Comparison of ENCODE assay signal across 40 cellular contexts in genomic region chr11:114010931-114011330, GRCh38. TPM values are rescaled to one million over a fixed set of nuclear protein-coding genes. Genes with fewer than 3 reads are reported as not detected.
"Had no signal": no experiment of that assay in that cellular context is flagged by ENCODE, and none has a peak within 500 bp of the region (broad histone marks: within the 10 kb centered on the region; RNA-seq: fewer than 3 reads in every experiment).

No MANE protein-coding gene starts in this region.

- H3K36me3 ChIP-seq: ascending aorta, cardiac muscle cell, WERI-Rb-1 had no signal

- H3K4me1 ChIP-seq: ascending aorta had no signal

- H3K9me3 Mint-ChIP-seq: activated CD4-positive, alpha-beta memory T cell treated with anti-CD3 and anti-CD28 coated beads, Interleukin-2, amount 10 ng/mL, durations not matched to agents 7 days and 5 days; activated CD4-positive, alpha-beta T cell treated with anti-CD3 and anti-CD28 coated beads, Interleukin-2, amount 10 ng/mL, durations not matched to agents 7 days and 5 days; activated naive CD4-positive, alpha-beta T cell treated with anti-CD3 and anti-CD28 coated beads, Interleukin-2, amount 10 ng/mL, durations not matched to agents 7 days and 5 days; activated naive CD4-positive, alpha-beta T cell treated with anti-CD3 and anti-CD28 coated beads, Interleukin-2, amount 50 U/mL, for 24 hours; activated naive CD8-positive, alpha-beta T cell treated with anti-CD3 and anti-CD28 coated beads, Interleukin-2, amount 10 ng/mL, durations not matched to agents 7 days and 5 days; activated naive CD8-positive, alpha-beta T cell treated with anti-CD3 and anti-CD28 coated beads, Interleukin-2, amount 50 U/mL, for 24 hours; activated T-cell treated with anti-CD3 and anti-CD28 coated beads, Interleukin-2, amount 50 U/mL, for 24 hours; activated T-helper 2 cell treated with anti-CD3 and anti-CD28 coated beads, Interferon-gamma antibody, Interleukin-2, Interleukin-4, amounts not matched to agents 10 μg/mL and 5 μg/mL and 100 μg/mL, durations not matched to agents 14 hours and 24 hours and 36 hours; central memory CD8-positive, alpha-beta T cell; T-helper 1 cell treated with Interleukin-12 subunit alpha and Interleukin-12 subunit beta and Interleukin-4 antibody, amounts not matched to agents 30 μg/mL and 1 μg/mL, for 36 hours; WTC11 had no signal

- ATAC-seq: activated CD4-positive, alpha-beta T cell treated with anti-CD3 and anti-CD28 coated beads for 36 hours; activated CD4-positive, CD25-positive, alpha-beta regulatory T cell treated with anti-CD3 and anti-CD28 coated beads, Interleukin-2, amount 50 U/mL, for 24 hours; activated CD8-positive, alpha-beta memory T cell treated with anti-CD3 and anti-CD28 coated beads, Interleukin-2, amount 10 ng/mL, durations not matched to agents 7 days and 5 days; activated CD8-positive, alpha-beta T cell treated with anti-CD3 and anti-CD28 coated beads, Interleukin-2, amount 10 ng/mL, durations not matched to agents 7 days and 5 days; activated naive CD8-positive, alpha-beta T cell treated with anti-CD3 and anti-CD28 coated beads, Interleukin-2, amount 50 U/mL, for 24 hours; WTC11 had no signal

- H3K9me3 ChIP-seq: ascending aorta had no signal

- H3K27me3 ChIP-seq: ascending aorta had no signal

- H3K4me3 ChIP-seq: ascending aorta, cardiac muscle cell had no signal

- FAIRE-seq: bronchial epithelial cell, TTC549 had no signal

- H3K4me3 Mint-ChIP-seq: activated CD4-positive, alpha-beta memory T cell treated with anti-CD3 and anti-CD28 coated beads, Interleukin-2, amount 10 ng/mL, durations not matched to agents 7 days and 5 days; activated CD4-positive, alpha-beta T cell treated with anti-CD3 and anti-CD28 coated beads for 36 hours; activated CD4-positive, alpha-beta T cell treated with anti-CD3 and anti-CD28 coated beads, Interleukin-2, amount 10 ng/mL, durations not matched to agents 7 days and 5 days; activated CD8-positive, alpha-beta memory T cell treated with anti-CD3 and anti-CD28 coated beads, Interleukin-2, amount 10 ng/mL, durations not matched to agents 7 days and 5 days; activated CD8-positive, alpha-beta T cell treated with anti-CD3 and anti-CD28 coated beads, Interleukin-2, amount 10 ng/mL, durations not matched to agents 7 days and 5 days; activated naive CD4-positive, alpha-beta T cell treated with anti-CD3 and anti-CD28 coated beads, Interleukin-2, amount 10 ng/mL, durations not matched to agents 7 days and 5 days; activated naive CD4-positive, alpha-beta T cell treated with anti-CD3 and anti-CD28 coated beads, Interleukin-2, amount 50 U/mL, for 24 hours; activated naive CD8-positive, alpha-beta T cell; activated naive CD8-positive, alpha-beta T cell treated with anti-CD3 and anti-CD28 coated beads, Interleukin-2, amount 10 ng/mL, durations not matched to agents 7 days and 5 days; activated naive CD8-positive, alpha-beta T cell treated with anti-CD3 and anti-CD28 coated beads, Interleukin-2, amount 50 U/mL, for 24 hours; activated T-cell treated with anti-CD3 and anti-CD28 coated beads, Interleukin-2, amount 50 U/mL, for 24 hours; brain; central memory CD8-positive, alpha-beta T cell; T-helper 1 cell treated with Interleukin-12 subunit alpha and Interleukin-12 subunit beta and Interleukin-4 antibody, amounts not matched to agents 30 μg/mL and 1 μg/mL, for 36 hours; WTC11 had no signal

- H3K27ac ChIP-seq: ascending aorta, cardiac muscle cell, WERI-Rb-1 had no signal

- H3K27ac Mint-ChIP-seq: activated CD4-positive, alpha-beta memory T cell treated with anti-CD3 and anti-CD28 coated beads, Interleukin-2, amount 10 ng/mL, durations not matched to agents 7 days and 5 days; activated CD4-positive, alpha-beta T cell treated with anti-CD3 and anti-CD28 coated beads for 36 hours; activated CD4-positive, alpha-beta T cell treated with anti-CD3 and anti-CD28 coated beads, Interleukin-2, amount 10 ng/mL, durations not matched to agents 7 days and 5 days; activated CD8-positive, alpha-beta memory T cell treated with anti-CD3 and anti-CD28 coated beads, Interleukin-2, amount 10 ng/mL, durations not matched to agents 7 days and 5 days; activated CD8-positive, alpha-beta T cell treated with anti-CD3 and anti-CD28 coated beads, Interleukin-2, amount 10 ng/mL, durations not matched to agents 7 days and 5 days; activated naive CD4-positive, alpha-beta T cell treated with anti-CD3 and anti-CD28 coated beads, Interleukin-2, amount 10 ng/mL, durations not matched to agents 7 days and 5 days; activated naive CD4-positive, alpha-beta T cell treated with anti-CD3 and anti-CD28 coated beads, Interleukin-2, amount 50 U/mL, for 24 hours; activated naive CD8-positive, alpha-beta T cell; activated naive CD8-positive, alpha-beta T cell treated with anti-CD3 and anti-CD28 coated beads, Interleukin-2, amount 10 ng/mL, durations not matched to agents 7 days and 5 days; activated naive CD8-positive, alpha-beta T cell treated with anti-CD3 and anti-CD28 coated beads, Interleukin-2, amount 50 U/mL, for 24 hours; activated T-cell treated with anti-CD3 and anti-CD28 coated beads, Interleukin-2, amount 50 U/mL, for 24 hours; activated T-helper 2 cell treated with anti-CD3 and anti-CD28 coated beads, Interferon-gamma antibody, Interleukin-2, Interleukin-4, amounts not matched to agents 10 μg/mL and 5 μg/mL and 100 μg/mL, durations not matched to agents 14 hours and 24 hours and 36 hours; brain; T-helper 1 cell treated with Interleukin-12 subunit alpha and Interleukin-12 subunit beta and Interleukin-4 antibody, amounts not matched to agents 30 μg/mL and 1 μg/mL, for 36 hours; WTC11 had no signal

- H3K4me1 Mint-ChIP-seq: activated CD4-positive, alpha-beta T cell treated with anti-CD3 and anti-CD28 coated beads for 36 hours; activated naive CD4-positive, alpha-beta T cell treated with anti-CD3 and anti-CD28 coated beads, Interleukin-2, amount 10 ng/mL, durations not matched to agents 7 days and 5 days; activated naive CD4-positive, alpha-beta T cell treated with anti-CD3 and anti-CD28 coated beads, Interleukin-2, amount 50 U/mL, for 24 hours; activated naive CD8-positive, alpha-beta T cell treated with anti-CD3 and anti-CD28 coated beads, Interleukin-2, amount 50 U/mL, for 24 hours; brain; central memory CD8-positive, alpha-beta T cell; WTC11 had no signal

- H3K36me3 Mint-ChIP-seq: activated CD8-positive, alpha-beta memory T cell treated with anti-CD3 and anti-CD28 coated beads, Interleukin-2, amount 10 ng/mL, durations not matched to agents 7 days and 5 days; activated naive CD4-positive, alpha-beta T cell treated with anti-CD3 and anti-CD28 coated beads, Interleukin-2, amount 10 ng/mL, durations not matched to agents 7 days and 5 days; activated naive CD4-positive, alpha-beta T cell treated with anti-CD3 and anti-CD28 coated beads, Interleukin-2, amount 50 U/mL, for 24 hours; activated naive CD8-positive, alpha-beta T cell treated with anti-CD3 and anti-CD28 coated beads, Interleukin-2, amount 10 ng/mL, durations not matched to agents 7 days and 5 days; brain; WTC11 had no signal

- DNase-seq: activated CD4-positive, alpha-beta memory T cell treated with anti-CD3 and anti-CD28 coated beads, Interleukin-2, amount 10 ng/mL, durations not matched to agents 7 days and 5 days; activated CD4-positive, alpha-beta T cell treated with anti-CD3 and anti-CD28 coated beads for 1 hour; activated CD4-positive, alpha-beta T cell treated with anti-CD3 and anti-CD28 coated beads for 36 hours; activated CD4-positive, alpha-beta T cell treated with anti-CD3 and anti-CD28 coated beads for 48 hours; activated CD4-positive, alpha-beta T cell treated with anti-CD3 and anti-CD28 coated beads, Interleukin-2, amount 10 ng/mL, durations not matched to agents 7 days and 5 days; activated CD4-positive, alpha-beta T cell treated with anti-CD3 and anti-CD28 coated beads, Interleukin-2, amount 50 U/mL, for 48 hours; activated CD4-positive, CD25-positive, alpha-beta regulatory T cell; activated CD8-positive, alpha-beta memory T cell treated with anti-CD3 and anti-CD28 coated beads for 24 hours; activated CD8-positive, alpha-beta memory T cell treated with anti-CD3 and anti-CD28 coated beads, Interleukin-2, amount 10 ng/mL, durations not matched to agents 7 days and 5 days; activated CD8-positive, alpha-beta memory T cell treated with anti-CD3 and anti-CD28 coated beads, Interleukin-2, amount 50 U/mL, for 48 hours; activated CD8-positive, alpha-beta T cell treated with anti-CD3 and anti-CD28 coated beads, Interleukin-2, amount 10 ng/mL, durations not matched to agents 7 days and 5 days; activated effector memory CD4-positive, alpha-beta T cell treated with Interleukin-2 at 50 U/mL for 16 hours; activated gamma-delta T cell; activated naive CD4-positive, alpha-beta T cell treated with anti-CD3 and anti-CD28 coated beads, Interleukin-2, amount 10 ng/mL, durations not matched to agents 7 days and 5 days; activated naive CD4-positive, alpha-beta T cell treated with Interleukin-2 at 50 U/mL for 16 hours; activated naive CD8-positive, alpha-beta T cell treated with anti-CD3 and anti-CD28 coated beads, Interleukin-2, amount 10 ng/mL, durations not matched to agents 7 days and 5 days; activated naive CD8-positive, alpha-beta T cell treated with anti-CD3 and anti-CD28 coated beads, Interleukin-2, amount 50 U/mL, for 24 hours; activated T-cell treated with anti-CD3 and anti-CD28 coated beads, Interleukin-2, amount 50 U/mL, for 24 hours; activated T-cell treated with anti-CD3 and anti-CD28 coated beads, Interleukin-2, amount 50 U/mL, for 48 hours; amygdala; anterior cingulate cortex; caudate nucleus; cerebellar nuclear complex; T-helper 1 cell; T-helper 9 cell; WERI-Rb-1 had no signal

RNA-seq across cellular contexts. Expression of gene HTR3A, which starts 36.0 kb away (rescaled TPM):
- total RNA-seq: activated CD4-positive, alpha-beta memory T cell treated with anti-CD3 and anti-CD28 coated beads, Interleukin-2, amount 10 ng/mL, durations not matched to agents 7 days and 5 days; activated CD4-positive, alpha-beta T cell treated with anti-CD3 and anti-CD28 coated beads for 36 hours; activated CD4-positive, alpha-beta T cell treated with anti-CD3 and anti-CD28 coated beads, Interleukin-2, amount 10 ng/mL, durations not matched to agents 7 days and 5 days; activated CD8-positive, alpha-beta memory T cell treated with anti-CD3 and anti-CD28 coated beads, Interleukin-2, amount 10 ng/mL, durations not matched to agents 7 days and 5 days; activated CD8-positive, alpha-beta T cell treated with anti-CD3 and anti-CD28 coated beads, Interleukin-2, amount 10 ng/mL, durations not matched to agents 7 days and 5 days; activated naive CD8-positive, alpha-beta T cell treated with anti-CD3 and anti-CD28 coated beads, Interleukin-2, amount 10 ng/mL, durations not matched to agents 7 days and 5 days; activated T-helper 2 cell treated with anti-CD3 and anti-CD28 coated beads, Interferon-gamma antibody, Interleukin-2, Interleukin-4, amounts not matched to agents 10 μg/mL and 5 μg/mL and 100 μg/mL, durations not matched to agents 14 hours and 24 hours and 36 hours; ascending aorta; bronchial epithelial cell; chondrocyte; T-helper 2 cell treated with Interferon-gamma antibody and Interleukin-4, amounts not matched to agents 100 ng/mL and 5 ng/mL, for 36 hours had no signal
- polyA plus RNA-seq: cardiac muscle cell had no signal
